1 cellular context compared by ENCODE assay signal in genomic region chr3:100270218-100270588, GRCh38.
TF ChIP-seq lines count a peak whose summit lies in the region.

No MANE protein-coding gene starts in this region.

TF ChIP-seq in GM23338, 12 proteins besides CTCF, POLR2A, EP300 and RAD21:
- TF ChIP-seq STAT1 (IDR thresholded peaks at IDR 0.05; ENCODE audit: unreplicated experiment) (no peak), ZNF331 (CRISPR knock-in tag; IDR thresholded peaks at IDR 0.05; ENCODE audit: low read depth) (no peak), EZH2 (IDR thresholded peaks at IDR 0.05; ENCODE audit: low read depth, unreplicated experiment) (no peak), ZNF462 (CRISPR knock-in tag; IDR thresholded peaks at IDR 0.05) (no peak), REST (IDR thresholded peaks at IDR 0.05; ENCODE audit: unreplicated experiment) (no peak), ETS1 (IDR thresholded peaks at IDR 0.05) (no peak), CREB1 (CRISPR knock-in tag; IDR thresholded peaks at IDR 0.05; ENCODE audit: low read depth) (no peak), JUNB (IDR thresholded peaks at IDR 0.05; ENCODE audit: unreplicated experiment) (no peak), POLR2AphosphoS5 (IDR thresholded peaks at IDR 0.05; ENCODE audit: low read depth) (no peak), NANOG (IDR thresholded peaks at IDR 0.05; ENCODE audit: borderline replicate concordance) (no peak), ZNF114 (CRISPR knock-in tag; IDR thresholded peaks at IDR 0.05) (no peak), EZH2phosphoT487 (IDR thresholded peaks at IDR 0.05; ENCODE audit: unreplicated experiment) (no peak)
